ENCODE assay signal across 8 cellular contexts in the genomic region with DNA sequence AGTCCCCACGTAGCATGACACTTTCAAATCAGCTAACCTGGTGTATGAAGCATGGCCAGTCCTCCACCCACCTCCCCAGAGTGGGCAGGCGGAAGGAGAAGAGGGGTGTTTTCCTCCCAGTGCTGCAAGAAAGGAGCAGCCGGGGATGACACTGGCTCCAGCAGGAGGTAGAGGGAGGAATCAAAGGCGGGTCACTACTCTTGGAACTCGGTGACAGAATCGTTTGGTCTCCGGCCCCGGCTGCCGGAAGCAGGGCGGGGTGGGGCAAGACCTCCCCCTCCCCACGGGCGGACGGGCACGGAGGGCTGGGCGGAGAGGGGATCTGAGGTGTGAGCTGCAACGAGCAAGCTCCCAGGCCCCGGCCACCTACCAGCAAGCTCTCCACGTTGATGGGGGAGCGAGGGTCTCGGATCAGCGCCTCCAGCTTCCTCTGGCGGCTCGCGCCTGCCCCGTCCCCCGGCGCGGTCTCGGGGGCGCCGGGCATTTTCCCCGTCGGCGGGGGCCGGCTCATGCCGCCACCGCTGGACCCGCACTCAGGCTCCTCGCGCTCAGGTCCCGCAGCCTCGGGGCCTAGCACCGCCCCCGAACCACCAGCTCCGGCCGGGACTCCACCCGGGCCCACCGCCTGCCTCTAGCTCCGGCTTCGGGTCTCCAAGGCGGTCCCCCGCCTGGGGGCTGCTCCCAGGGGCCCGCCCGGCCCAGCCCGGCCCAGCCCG. TPM values are rescaled to one million over a fixed set of nuclear protein-coding genes. Genes with fewer than 3 reads are reported as not detected.
A peak's percentile ranks its signal among the peaks of the same experiment; 100 is the strongest.
DNase-seq lines count a peak whose midpoint lies in the region; ATAC-seq, FAIRE-seq and TF ChIP-seq lines count a peak whose summit lies in the region.

No MANE protein-coding gene starts in this region.

- peaks cover 55% of the 10 kb centered on the region for H3K79me2 ChIP-seq in DOHH2 (ENCODE audit: control insufficient read depth, low read length)
- H3K79me2 ChIP-seq in smooth muscle cell (ENCODE audit: low read depth) = peaks cover 49% of the 10 kb centered on the region

- H3K9ac ChIP-seq in iPS-20b (ENCODE audit: low read depth, low read length) (peak overlapping the region; percentile 73), smooth muscle cell (ENCODE audit: low read depth) (peak overlapping the region; percentile 84)

- H3K4me1 ChIP-seq in DOHH2 (ENCODE audit: control insufficient read depth, low read length) (peaks cover 49% of the 10 kb centered on the region), iPS-20b (ENCODE audit: insufficient read depth, low read length) (peaks cover 9% of the 10 kb centered on the region; the same call in 1 of the 2 replicates), smooth muscle cell (ENCODE audit: low read depth) (peaks cover 36% of the 10 kb centered on the region)

- WGBS in smooth muscle cell (ENCODE audit: low lambda C conversion rate) = 2% methylated on average over 35 of the region's 56 CpGs

- peak overlapping the region; percentile 51 for H2AFZ ChIP-seq in smooth muscle cell (ENCODE audit: low read depth)

- no peaks in the 10 kb centered on the region for H3K9me3 ChIP-seq in DOHH2 (ENCODE audit: control insufficient read depth, insufficient read depth, low read length)
- H3K9me3 ChIP-seq in iPS-20b (ENCODE audit: insufficient read depth, low read depth, low read length) = no peaks in the 10 kb centered on the region
- H3K9me3 ChIP-seq in smooth muscle cell (replicated peaks; ENCODE audit: low read depth) = no peaks in the 10 kb centered on the region

- FAIRE-seq in HTR-8/SVneo (lab: Jason Lieb, UNC) = peak; percentile 54

- TF ChIP-seq CTCF in DOHH2 (IDR thresholded peaks at IDR 0.05; ENCODE audit: low read depth, low read length, poor library complexity, severe bottlenecking) = no peak
- no peak for TF ChIP-seq CTCF in astrocyte of the spinal cord (IDR thresholded peaks at IDR 0.05; ENCODE audit: low read depth, low read length)
- no peak for TF ChIP-seq CTCF in smooth muscle cell (IDR thresholded peaks at IDR 0.05; ENCODE audit: borderline replicate concordance, insufficient read depth, poor library complexity, severe bottlenecking)

- DNase-seq in HTR-8/SVneo (ENCODE audit: insufficient read length, low spot score) (peak; percentile 32), SW 1271 (lab: John Stamatoyannopoulos, UW) (peak; percentile 10 to 58), astrocyte of the spinal cord (ENCODE audit: low read depth, low spot score) (peak; percentile 27), smooth muscle cell (lab: John Stamatoyannopoulos, UW; ENCODE audit: unreplicated experiment) (no peak)
- DNase-seq in effector CD4-positive, alpha-beta T cell = no peak

- in situ Hi-C loops in astrocyte of the spinal cord (cut with HindIII; ENCODE audit: low sequenced_read_pairs) = no loop called here

- H3K27me3 ChIP-seq in DOHH2 (ENCODE audit: control insufficient read depth, low read length) (no peaks in the 10 kb centered on the region), iPS-20b (ENCODE audit: insufficient read depth, low read length) (no peaks in the 10 kb centered on the region; the same call in 1 of the 2 replicates), smooth muscle cell (ENCODE audit: low read depth) (no peaks in the 10 kb centered on the region)

- peaks cover 16% of the 10 kb centered on the region for H3K36me3 ChIP-seq in DOHH2 (ENCODE audit: control insufficient read depth, low read length)
- no peaks in the 10 kb centered on the region for H3K36me3 ChIP-seq in iPS-20b (ENCODE audit: insufficient read depth, low read depth, low read length)
- H3K36me3 ChIP-seq in smooth muscle cell (ENCODE audit: low read depth) = no peaks in the 10 kb centered on the region

- peak; percentile 31 for ATAC-seq in GM21447 (IDR thresholded peaks at IDR 0.05; ENCODE audit: unreplicated experiment)

- peaks cover 23% of the 10 kb centered on the region for H4K20me1 ChIP-seq in DOHH2 (ENCODE audit: control insufficient read depth, insufficient read depth, low read depth, low read length)
- H4K20me1 ChIP-seq in smooth muscle cell (ENCODE audit: low read depth) = peaks cover 47% of the 10 kb centered on the region

- H3K4me3 ChIP-seq in DOHH2 (ENCODE audit: low read length) (peak overlapping the region; percentile 99), astrocyte of the spinal cord (ENCODE audit: low read depth, low read length) (peak overlapping the region; percentile 70), iPS-20b (ENCODE audit: low read length) (peak overlapping the region; percentile 94), smooth muscle cell (peak overlapping the region; percentile 59)

- H3F3A ChIP-seq in DOHH2 (ENCODE audit: control insufficient read depth, insufficient read depth) (peaks cover 25% of the 10 kb centered on the region), smooth muscle cell (ENCODE audit: low read depth) (peaks cover 9% of the 10 kb centered on the region)

- H3K9me2 ChIP-seq in DOHH2 (replicated peaks; ENCODE audit: control insufficient read depth, low read length) = no peaks in the 10 kb centered on the region

- H3K4me2 ChIP-seq in DOHH2 (ENCODE audit: low read length) (peak overlapping the region; percentile 91), smooth muscle cell (peak overlapping the region; percentile 89)

- peak overlapping the region; percentile 67 for H3K27ac ChIP-seq in DOHH2 (ENCODE audit: low read depth, low read length)
- no peak overlapping the region for H3K27ac ChIP-seq in iPS-20b (ENCODE audit: low read length)
- peak overlapping the region; percentile 51 for H3K27ac ChIP-seq in smooth muscle cell (ENCODE audit: low read depth)

RNA-seq across cellular contexts. Expression of gene ROCK2, which starts 0.7 kb away (rescaled TPM):
- 45.5 and 56.2 TPM in 2 replicates for total RNA-seq in smooth muscle cell
- 27.2 and 42.4 TPM in 2 replicates for polyA plus RNA-seq in smooth muscle cell

Comparison
In these comparisons a context has a peak if more than half of its experiments do, and no peak if none do; other contexts are left out.
1. DNase-seq: peak in HTR-8/SVneo (single experiment), SW 1271 (2 of 2) and astrocyte of the spinal cord (single experiment); none in smooth muscle cell (single experiment) and effector CD4-positive, alpha-beta T cell (single experiment).
2. Peak in every context shown above with its lines, with median percentiles within 50 percentile points of each other: H3K4me3 ChIP-seq.